Comparison of ENCODE assay signal across 9 cellular contexts in genomic region chr7:33043875-33044718, GRCh38. TPM values are rescaled to one million over a fixed set of nuclear protein-coding genes. Genes with fewer than 3 reads are reported as not detected.
DNase-seq lines count a peak whose midpoint lies in the region; ATAC-seq, FAIRE-seq and TF ChIP-seq lines count a peak whose summit lies in the region.
"Had no signal": no experiment of that assay in that cellular context is flagged by ENCODE, and none has a peak within 500 bp of the region (broad histone marks: within the 10 kb centered on the region; RNA-seq: fewer than 3 reads in every experiment).

No MANE protein-coding gene starts in this region.

- no peaks in the 10 kb centered on the region for H4K20me1 ChIP-seq in GM12878 (ENCODE audit: control insufficient read depth, insufficient read depth)

- 64% methylated on average over 6 of the region's 6 CpGs for WGBS in GM12878 (ENCODE audit: insufficient coverage, insufficient replicate concordance, low lambda C conversion rate, missing lambda C conversion rate)
- WGBS in tibial nerve, 2 donors: 75 to 78% methylated on average over 6 of the region's 6 CpGs

- H3K4me2 ChIP-seq in GM12878 (ENCODE audit: control insufficient read depth, insufficient read depth): no peak overlapping the region

- H3K4me1 Mint-ChIP-seq in activated naive CD4-positive, alpha-beta T cell treated with anti-CD3 and anti-CD28 coated beads, Interleukin-2, amount 50 U/mL, for 24 hours: peaks cover 67% of the 10 kb centered on the region
- peaks cover 39% of the 10 kb centered on the region for H3K4me1 Mint-ChIP-seq in activated naive CD4-positive, alpha-beta T cell treated with anti-CD3 and anti-CD28 coated beads for 36 hours (ENCODE audit: low read depth)
- H3K4me1 Mint-ChIP-seq in chondrocyte (ENCODE audit: low read depth): peaks cover 29% of the 10 kb centered on the region

- no peak overlapping the region for H3K9ac ChIP-seq in GM12878 (ENCODE audit: control insufficient read depth, insufficient read depth, low read length)

- H3K4me3 ChIP-seq in GM12878: no peak overlapping the region
- H3K4me3 ChIP-seq in tibial nerve: no peak overlapping the region

- no peak for FAIRE-seq in GM12878 (lab: Jason Lieb, UNC)

- TF ChIP-seq RAD21 in GM12878 (IDR thresholded peaks at IDR 0.05; ENCODE audit: insufficient read depth, low read depth, low read length): no peak

- peak overlapping the region; percentile 3 for H3K27ac Mint-ChIP-seq in activated naive CD4-positive, alpha-beta T cell treated with anti-CD3 and anti-CD28 coated beads, Interleukin-2, amount 50 U/mL, for 24 hours
- no peak overlapping the region for H3K27ac Mint-ChIP-seq in activated naive CD4-positive, alpha-beta T cell treated with anti-CD3 and anti-CD28 coated beads for 36 hours
- no peak overlapping the region for H3K27ac Mint-ChIP-seq in chondrocyte (ENCODE audit: unreplicated experiment)

- no peaks in the 10 kb centered on the region for H3K36me3 Mint-ChIP-seq in activated naive CD4-positive, alpha-beta T cell treated with anti-CD3 and anti-CD28 coated beads, Interleukin-2, amount 50 U/mL, for 24 hours
- H3K36me3 Mint-ChIP-seq in activated naive CD4-positive, alpha-beta T cell treated with anti-CD3 and anti-CD28 coated beads for 36 hours (ENCODE audit: low read depth): peaks cover 2% of the 10 kb centered on the region
- no peaks in the 10 kb centered on the region for H3K36me3 Mint-ChIP-seq in chondrocyte (ENCODE audit: low read depth)

- POLR2A ChIA-PET in GM12878 (lab: Charles Lee): interaction anchor here (0.7 to 1.7 kb wide), 2 partner anchors 9 to 19 kb away, joined by 3 to 6 read pairs; partner anchors contain the start of gene NT5C3A

- no peaks in the 10 kb centered on the region for H3K9me3 Mint-ChIP-seq in activated naive CD4-positive, alpha-beta T cell treated with anti-CD3 and anti-CD28 coated beads, Interleukin-2, amount 50 U/mL, for 24 hours
- H3K9me3 Mint-ChIP-seq in activated naive CD4-positive, alpha-beta T cell treated with anti-CD3 and anti-CD28 coated beads for 36 hours: no peaks in the 10 kb centered on the region
- no peaks in the 10 kb centered on the region for H3K9me3 Mint-ChIP-seq in chondrocyte (ENCODE audit: low read depth)

- BruUV-seq in GM12878 (replicated peaks; lab: Mats Ljungman, UMichigan): no TSS peak

- intact Hi-C loops in activated naive CD4-positive, alpha-beta T cell treated with anti-CD3 and anti-CD28 coated beads for 36 hours (cut with micrococcal nuclease): loop anchor here (5.0 kb wide), 1 partner anchor 552 kb away; the partner anchor contains the start of gene LSM5
- intact Hi-C loops in GM12878 (cut with micrococcal nuclease; ENCODE audit: unreplicated experiment): no loop called here

- H3K4me3 Mint-ChIP-seq in activated naive CD4-positive, alpha-beta T cell treated with anti-CD3 and anti-CD28 coated beads, Interleukin-2, amount 50 U/mL, for 24 hours: no peak overlapping the region
- H3K4me3 Mint-ChIP-seq in activated naive CD4-positive, alpha-beta T cell treated with anti-CD3 and anti-CD28 coated beads for 36 hours: no peak overlapping the region
- no peak overlapping the region for H3K4me3 Mint-ChIP-seq in chondrocyte (ENCODE audit: unreplicated experiment)

- no peak for TF ChIP-seq EP300 in GM12878 (IDR thresholded peaks at IDR 0.05; ENCODE audit: borderline replicate concordance in 1 of 2, control insufficient read depth in 1 of 2, low read depth in 2 of 2, low read length in 2 of 2)
- TF ChIP-seq EP300 in tibial nerve (IDR thresholded peaks at IDR 0.05): no peak

- CTCF ChIA-PET in activated naive CD4-positive, alpha-beta T cell treated with anti-CD3 and anti-CD28 coated beads for 36 hours (lab: Charles Lee): interaction anchor here (0.7 kb wide), 1 partner anchor 1780 kb away, joined by 3 read pairs; no protein-coding TSS in a partner anchor
- CTCF ChIA-PET in GM12878 (lab: Yijun Ruan, JAX): interaction anchor here (0.9 to 1.8 kb wide), 4 partner anchors 10 to 65 kb away, joined by 3 to 7 read pairs (median 4); partner anchors contain the start of genes NT5C3A and RP9

- H3K4me1 ChIP-seq in GM12878 (ENCODE audit: control insufficient read depth, insufficient read depth, low read length) (peaks cover 5% of the 10 kb centered on the region; the same call in 1 of the 2 replicates), tibial nerve (peaks cover 0 to 61% (median 12%) of the 10 kb centered on the region in 4 donors)

- H3K79me2 ChIP-seq in GM12878 (ENCODE audit: control insufficient read depth, insufficient read depth, low read length): peaks cover 91% of the 10 kb centered on the region

- H3K27me3 ChIP-seq in GM12878 (replicated peaks in 1 of 2; ENCODE audit: control insufficient read depth in 2 of 2, insufficient read depth in 2 of 2, low read length in 1 of 2): no peaks in the 10 kb centered on the region
- H3K27me3 ChIP-seq in tibial nerve: no peaks in the 10 kb centered on the region

- no peak overlapping the region for H3K27ac ChIP-seq in GM12878 (ENCODE audit: control insufficient read depth, insufficient read depth)
- peak overlapping the region in 3 of 4 donors; percentile 20 to 41 (median 39) for H3K27ac ChIP-seq in tibial nerve

- RAD21 ChIA-PET in GM12878 (lab: Charles Lee; ENCODE audit: unreplicated experiment): interaction anchor here (0.7 to 1.4 kb wide), 2 partner anchors 19 to 197 kb away, joined by 3 to 4 read pairs; partner anchors contain the start of gene NT5C3A

- no peaks in the 10 kb centered on the region; a peak in 2 of 4 replicates for H3K36me3 ChIP-seq in GM12878 (ENCODE audit: control insufficient read depth in 2 of 2, insufficient read depth in 2 of 2, low read length in 1 of 2)
- H3K36me3 ChIP-seq in tibial nerve: no peaks in the 10 kb centered on the region

- no peak overlapping the region for H2AFZ ChIP-seq in GM12878 (ENCODE audit: control insufficient read depth, low read depth, low read length)

- TF ChIP-seq POLR2A in GM12878 (IDR thresholded peaks at IDR 0.05; ENCODE audit: low read depth, low read length): no peak
- no peak for TF ChIP-seq POLR2A in tibial nerve (IDR thresholded peaks at IDR 0.05)

- in situ Hi-C loops in GM12878 (cut with MboI): no loop called here

- H3K27me3 Mint-ChIP-seq in activated naive CD4-positive, alpha-beta T cell treated with anti-CD3 and anti-CD28 coated beads, Interleukin-2, amount 50 U/mL, for 24 hours: no peaks in the 10 kb centered on the region
- no peaks in the 10 kb centered on the region for H3K27me3 Mint-ChIP-seq in activated naive CD4-positive, alpha-beta T cell treated with anti-CD3 and anti-CD28 coated beads for 36 hours (ENCODE audit: low read depth)
- H3K27me3 Mint-ChIP-seq in chondrocyte (ENCODE audit: low read depth): no peaks in the 10 kb centered on the region

- H3K9me3 ChIP-seq in GM12878 (replicated peaks; ENCODE audit: control insufficient read depth, insufficient read depth, low read length) (peaks cover 4% of the 10 kb centered on the region; the same call in 2 of the 3 replicates), tibial nerve (no peaks in the 10 kb centered on the region)

- TF ChIP-seq CTCF in GM12878 (IDR thresholded peaks at IDR 0.05 in 2 of 3, conservative IDR thresholded peaks at IDR 0.05 in 1 of 3; ENCODE audit: control insufficient read depth in 2 of 3, extremely low read depth in 1 of 3, insufficient read depth in 1 of 3, low read depth in 3 of 3, low read length in 3 of 3) (no peak), tibial nerve (IDR thresholded peaks at IDR 0.05) (peak in 1 of 5 experiments; percentile 15), chondrocyte (IDR thresholded peaks at IDR 0.05) (no peak)

- 0 out of 3 replicates have a peak, but pooled peaks have one; percentile 4 for ATAC-seq in GM12878
- peak; percentile 84 for ATAC-seq in left lobe of liver
- no peak for ATAC-seq in GM19467 (IDR thresholded peaks at IDR 0.05; ENCODE audit: unreplicated experiment)

- DNase-seq in activated naive CD4-positive, alpha-beta T cell treated with anti-CD3 and anti-CD28 coated beads for 36 hours: no peak
- DNase-seq in GM12878 (ENCODE audit: low read depth, low spot score): no peak
- DNase-seq in left lobe of liver (ENCODE audit: low spot score): no peak
- no peak for DNase-seq in tibial nerve (ENCODE audit: low spot score in 2 of 2)
- DNase-seq in chondrocyte (ENCODE audit: low spot score): no peak
- DNase-seq in GF-D8 (lab: John Stamatoyannopoulos, UW): no peak
- DNase-seq: NCI-H1694 treated with DMSO at 0.1 percent for 48 hours had no signal

- SMC1A ChIA-PET in GM12878 (lab: Charles Lee; ENCODE audit: uncharacterized antibody, unreplicated experiment): interaction anchor here (1.0 to 1.7 kb wide), 3 partner anchors 10 to 64 kb away, joined by 4 to 6 read pairs (median 6); no protein-coding TSS in a partner anchor

TF ChIP-seq in GM12878, 131 proteins besides CTCF, POLR2A, EP300 and RAD21 (continues in another document):
- TF ChIP-seq KDM1A (IDR thresholded peaks at IDR 0.05; ENCODE audit: borderline replicate concordance): no peak
- no peak for TF ChIP-seq MYB (IDR thresholded peaks at IDR 0.05; ENCODE audit: borderline replicate concordance, low read depth, low read length)
- no peak for TF ChIP-seq GATAD2B (conservative IDR thresholded peaks at IDR 0.05; ENCODE audit: low read depth)
- no peak for TF ChIP-seq GABPA (IDR thresholded peaks at IDR 0.05; ENCODE audit: low read depth)

RNA-seq across cellular contexts. Expression of gene NT5C3A, which starts 18.5 kb away (rescaled TPM):
- 10 to 100 TPM; 39.5 to 40.9 TPM for total RNA-seq in activated naive CD4-positive, alpha-beta T cell treated with anti-CD3 and anti-CD28 coated beads for 36 hours
- 83.7 and 97.2 TPM in 2 replicates for total RNA-seq in GM12878 (2013; cell fraction: nucleolus; rRNA removed)
- total RNA-seq in GM12878 (2014; rRNA removed): 61.0 and 80.5 TPM in 2 replicates
- total RNA-seq in GM12878 (2014; rRNA removed; fragmentation: Illumina TruSeq; extraction: Trizol): 86.8 and 95.5 TPM in 2 replicates
- 53.8 and 60.2 TPM in 2 replicates for total RNA-seq in GM12878 (2021)
- polyA plus RNA-seq in GM12878 (2011; ENCODE audit: low read depth): 57.7 TPM
- 96.5 and 181 TPM in 2 replicates for polyA plus RNA-seq in GM12878 (2011; rRNA removed)
- 30.2 and 44.6 TPM in 2 replicates for polyA plus RNA-seq in GM12878 (2011; cell fraction: cytosol; rRNA removed)
- polyA plus RNA-seq in GM12878 (2011; cell fraction: nucleus; rRNA removed): 26.3 and 27.5 TPM in 2 replicates
- 87.2 and 109 TPM in 2 replicates for polyA plus RNA-seq in GM12878 (2012)
- polyA plus RNA-seq in GM12878 (2014; fragmentation: Illumina TruSeq; extraction: Trizol): 88.1 and 115 TPM in 2 replicates
- 100 to 1,000 TPM in 1 of 2 experiments, 10 to 100 TPM in 1; 81.8 to 111 TPM for polyA plus RNA-seq in GM12878 (2014; fragmentation: Nextera tagmentation; extraction: Ambion mirVana)
- 50.9 and 59.9 TPM in 2 replicates for polyA plus RNA-seq in GM12878 (2014; rRNA removed)
- 10 to 100 TPM; 53.0 to 57.9 TPM for polyA plus RNA-seq in GM12878 (2016; fragmentation: Nextera tagmentation; extraction: Ambion mirVana)
- polyA minus RNA-seq in GM12878 (2011; rRNA and poly(A)+ RNA removed): 24.4 and 36.4 TPM in 2 replicates
- 13.9 and 16.7 TPM in 2 replicates for polyA minus RNA-seq in GM12878 (2011; cell fraction: cytosol; rRNA and poly(A)+ RNA removed)
- polyA minus RNA-seq in GM12878 (2011; cell fraction: nucleus; rRNA and poly(A)+ RNA removed): 19.2 and 27.1 TPM in 2 replicates
- total RNA-seq in left lobe of liver: 7.3 TPM
- 10 to 100 TPM; 18.6 to 41.3 (median 26.8) TPM for total RNA-seq in tibial nerve
- total RNA-seq in chondrocyte: 9.7 to 15.6 TPM (median 14.5 TPM) in 3 replicates
